1 cellular context compared by ENCODE assay signal in the genomic region with DNA sequence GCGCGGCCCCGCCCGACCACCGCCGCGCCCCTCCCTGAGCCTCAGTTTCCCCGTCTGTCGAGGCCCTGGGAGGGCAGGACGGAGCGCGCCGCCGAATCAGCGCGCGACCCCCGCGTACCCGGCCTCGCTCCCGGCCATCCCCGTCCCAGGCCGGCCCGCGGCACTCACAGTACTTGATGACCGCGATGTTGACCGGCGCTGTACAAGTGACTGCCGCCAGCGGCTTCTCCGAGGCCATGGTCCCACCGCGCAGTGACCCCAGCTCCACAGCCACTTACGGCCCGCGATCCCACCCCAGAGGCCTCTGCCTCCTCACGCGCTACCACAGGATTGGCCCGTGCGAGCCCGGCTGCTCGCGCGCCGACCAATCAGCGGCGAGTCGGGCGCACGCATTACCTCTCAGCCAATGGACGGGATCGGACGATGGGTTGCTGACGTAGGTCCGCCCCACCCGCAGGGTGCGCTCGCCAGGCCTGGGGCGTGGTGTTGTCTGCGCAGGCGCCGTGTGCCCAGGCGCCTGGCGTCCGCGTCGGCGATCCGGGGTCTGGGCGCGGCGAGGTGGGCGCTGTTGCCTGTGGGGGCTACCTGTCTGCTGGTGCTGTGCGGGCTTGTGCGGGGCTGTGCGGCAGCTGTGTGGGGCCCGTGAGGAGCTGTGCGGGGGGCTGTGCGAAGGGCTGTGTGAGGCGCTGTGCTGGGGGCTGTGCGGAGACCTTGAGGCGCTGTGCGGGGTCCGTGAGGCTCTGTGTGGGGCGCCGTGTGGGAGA.
TF ChIP-seq lines count a peak whose summit lies in the region.

TSS of gene MVD (minus strand) at position 249 of the 764 bp plus-strand sequence. CDS start at position 238, 11 bp downstream.

TF ChIP-seq in HepG2, 621 proteins besides CTCF, POLR2A, EP300 and RAD21 (continued from another document and continues in another):
- TF ChIP-seq ZNF142 (CRISPR knock-in tag; IDR thresholded peaks at IDR 0.05) (peak; percentile 80), ZSCAN21 (CRISPR knock-in tag; IDR thresholded peaks at IDR 0.05; ENCODE audit: borderline replicate concordance) (peak; percentile 97), ETV5 (CRISPR knock-in tag; IDR thresholded peaks at IDR 0.05; ENCODE audit: borderline replicate concordance) (peak; percentile 31), TFDP1 (CRISPR knock-in tag; IDR thresholded peaks at IDR 0.05; ENCODE audit: borderline replicate concordance) (peak; percentile 69; the same call in 1 of the 2 replicates), MIER2 (CRISPR knock-in tag; IDR thresholded peaks at IDR 0.05) (peak; percentile 61), GATAD1 (CRISPR knock-in tag; IDR thresholded peaks at IDR 0.05) (peak; percentile 91), ZNF180 (CRISPR knock-in tag; IDR thresholded peaks at IDR 0.05; ENCODE audit: borderline replicate concordance, low read depth) (0 out of 2 replicates have a peak, but pooled peaks have one; percentile 37), REXO4 (CRISPR knock-in tag; IDR thresholded peaks at IDR 0.05; ENCODE audit: borderline replicate concordance) (0 out of 2 replicates have a peak, but pooled peaks have one; percentile 23), BRD4 (CRISPR knock-in tag; IDR thresholded peaks at IDR 0.05) (peak; percentile 72; the same call in 1 of the 2 replicates), EEA1 (CRISPR knock-in tag; IDR thresholded peaks at IDR 0.05; ENCODE audit: borderline replicate concordance) (peak; percentile 66), ZNF564 (CRISPR knock-in tag; IDR thresholded peaks at IDR 0.05) (peak; percentile 86; the same call in 1 of the 2 replicates), PTBP1 (IDR thresholded peaks at IDR 0.05; ENCODE audit: low read depth, low read length, poor library complexity, severe bottlenecking) (peak; percentile 44), GTF3A (CRISPR knock-in tag; conservative IDR thresholded peaks at IDR 0.05) (peak; percentile 93; the same call in 1 of the 2 replicates), PRMT3 (CRISPR knock-in tag; IDR thresholded peaks at IDR 0.05; ENCODE audit: borderline replicate concordance, low read depth) (no peak; the same call in 1 of the 2 replicates), MXD4 (CRISPR knock-in tag; IDR thresholded peaks at IDR 0.05) (peak; percentile 75; the same call in 1 of the 2 replicates), ZEB1 (IDR thresholded peaks at IDR 0.05; ENCODE audit: insufficient replicate concordance, low read depth) (peak; percentile 83), SRSF4 (IDR thresholded peaks at IDR 0.05; ENCODE audit: low read depth, low read length, poor library complexity, severe bottlenecking) (no peak), FOXA3 (CRISPR knock-in tag; IDR thresholded peaks at IDR 0.05) (peak; percentile 56), MED13 (CRISPR knock-in tag; IDR thresholded peaks at IDR 0.05) (peak; percentile 37; the same call in 1 of the 2 replicates), ELF1 (CRISPR knock-in tag; IDR thresholded peaks at IDR 0.05) (peak; percentile 84), TBL1XR1 (IDR thresholded peaks at IDR 0.05; ENCODE audit: borderline replicate concordance, low read length, partially characterized antibody) (peak; percentile 19), MIER3 (CRISPR knock-in tag; IDR thresholded peaks at IDR 0.05; ENCODE audit: borderline replicate concordance) (peak; percentile 77; the same call in 1 of the 2 replicates), MEIS2 (CRISPR knock-in tag; IDR thresholded peaks at IDR 0.05) (peak; percentile 86), ZNF776 (CRISPR knock-in tag; IDR thresholded peaks at IDR 0.05) (peak; percentile 71), SP2 (CRISPR knock-in tag; IDR thresholded peaks at IDR 0.05) (peak; percentile 96), ZNF563 (CRISPR knock-in tag; IDR thresholded peaks at IDR 0.05) (peak; percentile 96), MEF2D (CRISPR knock-in tag; IDR thresholded peaks at IDR 0.05) (0 out of 2 replicates have a peak, but pooled peaks have one; percentile 40), KAT7 (CRISPR knock-in tag; IDR thresholded peaks at IDR 0.05; ENCODE audit: borderline replicate concordance) (peak; percentile 79; the same call in 1 of the 2 replicates), ZNF841 (CRISPR knock-in tag; IDR thresholded peaks at IDR 0.05; ENCODE audit: borderline replicate concordance) (0 out of 2 replicates have a peak, but pooled peaks have one; percentile 51), HNRNPL (IDR thresholded peaks at IDR 0.05; ENCODE audit: low read depth, low read length) (0 out of 2 replicates have a peak, but pooled peaks have one; percentile 26), CREBL2 (CRISPR knock-in tag; IDR thresholded peaks at IDR 0.05; ENCODE audit: borderline replicate concordance) (peak; percentile 53; the same call in 1 of the 2 replicates), ZNF672 (CRISPR knock-in tag; IDR thresholded peaks at IDR 0.05) (peak; percentile 36; the same call in 1 of the 2 replicates), SOX6 (IDR thresholded peaks at IDR 0.05) (no peak), SOX6 (CRISPR knock-in tag; IDR thresholded peaks at IDR 0.05) (peak; percentile 66)
- TF ChIP-seq, protein P1, sequence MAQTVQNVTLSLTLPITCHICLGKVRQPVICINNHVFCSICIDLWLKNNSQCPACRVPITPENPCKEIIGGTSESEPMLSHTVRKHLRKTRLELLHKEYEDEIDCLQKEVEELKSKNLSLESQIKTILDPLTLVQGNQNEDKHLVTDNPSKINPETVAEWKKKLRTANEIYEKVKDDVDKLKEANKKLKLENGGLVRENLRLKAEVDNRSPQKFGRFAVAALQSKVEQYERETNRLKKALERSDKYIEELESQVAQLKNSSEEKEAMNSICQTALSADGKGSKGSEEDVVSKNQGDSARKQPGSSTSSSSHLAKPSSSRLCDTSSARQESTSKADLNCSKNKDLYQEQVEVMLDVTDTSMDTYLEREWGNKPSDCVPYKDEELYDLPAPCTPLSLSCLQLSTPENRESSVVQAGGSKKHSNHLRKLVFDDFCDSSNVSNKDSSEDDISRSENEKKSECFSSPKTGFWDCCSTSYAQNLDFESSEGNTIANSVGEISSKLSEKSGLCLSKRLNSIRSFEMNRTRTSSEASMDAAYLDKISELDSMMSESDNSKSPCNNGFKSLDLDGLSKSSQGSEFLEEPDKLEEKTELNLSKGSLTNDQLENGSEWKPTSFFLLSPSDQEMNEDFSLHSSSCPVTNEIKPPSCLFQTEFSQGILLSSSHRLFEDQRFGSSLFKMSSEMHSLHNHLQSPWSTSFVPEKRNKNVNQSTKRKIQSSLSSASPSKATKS (CRISPR knock-in tag; IDR thresholded peaks at IDR 0.05), result no peak; the same call in 1 of the 2 replicates
- TF ChIP-seq, protein P2, sequence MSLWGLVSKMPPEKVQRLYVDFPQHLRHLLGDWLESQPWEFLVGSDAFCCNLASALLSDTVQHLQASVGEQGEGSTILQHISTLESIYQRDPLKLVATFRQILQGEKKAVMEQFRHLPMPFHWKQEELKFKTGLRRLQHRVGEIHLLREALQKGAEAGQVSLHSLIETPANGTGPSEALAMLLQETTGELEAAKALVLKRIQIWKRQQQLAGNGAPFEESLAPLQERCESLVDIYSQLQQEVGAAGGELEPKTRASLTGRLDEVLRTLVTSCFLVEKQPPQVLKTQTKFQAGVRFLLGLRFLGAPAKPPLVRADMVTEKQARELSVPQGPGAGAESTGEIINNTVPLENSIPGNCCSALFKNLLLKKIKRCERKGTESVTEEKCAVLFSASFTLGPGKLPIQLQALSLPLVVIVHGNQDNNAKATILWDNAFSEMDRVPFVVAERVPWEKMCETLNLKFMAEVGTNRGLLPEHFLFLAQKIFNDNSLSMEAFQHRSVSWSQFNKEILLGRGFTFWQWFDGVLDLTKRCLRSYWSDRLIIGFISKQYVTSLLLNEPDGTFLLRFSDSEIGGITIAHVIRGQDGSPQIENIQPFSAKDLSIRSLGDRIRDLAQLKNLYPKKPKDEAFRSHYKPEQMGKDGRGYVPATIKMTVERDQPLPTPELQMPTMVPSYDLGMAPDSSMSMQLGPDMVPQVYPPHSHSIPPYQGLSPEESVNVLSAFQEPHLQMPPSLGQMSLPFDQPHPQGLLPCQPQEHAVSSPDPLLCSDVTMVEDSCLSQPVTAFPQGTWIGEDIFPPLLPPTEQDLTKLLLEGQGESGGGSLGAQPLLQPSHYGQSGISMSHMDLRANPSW (CRISPR knock-in tag; IDR thresholded peaks at IDR 0.05; ENCODE audit: borderline replicate concordance), result peak; percentile 62; the same call in 1 of the 2 replicates
- TF ChIP-seq, protein P3, sequence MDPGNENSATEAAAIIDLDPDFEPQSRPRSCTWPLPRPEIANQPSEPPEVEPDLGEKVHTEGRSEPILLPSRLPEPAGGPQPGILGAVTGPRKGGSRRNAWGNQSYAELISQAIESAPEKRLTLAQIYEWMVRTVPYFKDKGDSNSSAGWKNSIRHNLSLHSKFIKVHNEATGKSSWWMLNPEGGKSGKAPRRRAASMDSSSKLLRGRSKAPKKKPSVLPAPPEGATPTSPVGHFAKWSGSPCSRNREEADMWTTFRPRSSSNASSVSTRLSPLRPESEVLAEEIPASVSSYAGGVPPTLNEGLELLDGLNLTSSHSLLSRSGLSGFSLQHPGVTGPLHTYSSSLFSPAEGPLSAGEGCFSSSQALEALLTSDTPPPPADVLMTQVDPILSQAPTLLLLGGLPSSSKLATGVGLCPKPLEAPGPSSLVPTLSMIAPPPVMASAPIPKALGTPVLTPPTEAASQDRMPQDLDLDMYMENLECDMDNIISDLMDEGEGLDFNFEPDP (CRISPR knock-in tag; conservative IDR thresholded peaks at IDR 0.05), result no peak
- TF ChIP-seq, protein P4, sequence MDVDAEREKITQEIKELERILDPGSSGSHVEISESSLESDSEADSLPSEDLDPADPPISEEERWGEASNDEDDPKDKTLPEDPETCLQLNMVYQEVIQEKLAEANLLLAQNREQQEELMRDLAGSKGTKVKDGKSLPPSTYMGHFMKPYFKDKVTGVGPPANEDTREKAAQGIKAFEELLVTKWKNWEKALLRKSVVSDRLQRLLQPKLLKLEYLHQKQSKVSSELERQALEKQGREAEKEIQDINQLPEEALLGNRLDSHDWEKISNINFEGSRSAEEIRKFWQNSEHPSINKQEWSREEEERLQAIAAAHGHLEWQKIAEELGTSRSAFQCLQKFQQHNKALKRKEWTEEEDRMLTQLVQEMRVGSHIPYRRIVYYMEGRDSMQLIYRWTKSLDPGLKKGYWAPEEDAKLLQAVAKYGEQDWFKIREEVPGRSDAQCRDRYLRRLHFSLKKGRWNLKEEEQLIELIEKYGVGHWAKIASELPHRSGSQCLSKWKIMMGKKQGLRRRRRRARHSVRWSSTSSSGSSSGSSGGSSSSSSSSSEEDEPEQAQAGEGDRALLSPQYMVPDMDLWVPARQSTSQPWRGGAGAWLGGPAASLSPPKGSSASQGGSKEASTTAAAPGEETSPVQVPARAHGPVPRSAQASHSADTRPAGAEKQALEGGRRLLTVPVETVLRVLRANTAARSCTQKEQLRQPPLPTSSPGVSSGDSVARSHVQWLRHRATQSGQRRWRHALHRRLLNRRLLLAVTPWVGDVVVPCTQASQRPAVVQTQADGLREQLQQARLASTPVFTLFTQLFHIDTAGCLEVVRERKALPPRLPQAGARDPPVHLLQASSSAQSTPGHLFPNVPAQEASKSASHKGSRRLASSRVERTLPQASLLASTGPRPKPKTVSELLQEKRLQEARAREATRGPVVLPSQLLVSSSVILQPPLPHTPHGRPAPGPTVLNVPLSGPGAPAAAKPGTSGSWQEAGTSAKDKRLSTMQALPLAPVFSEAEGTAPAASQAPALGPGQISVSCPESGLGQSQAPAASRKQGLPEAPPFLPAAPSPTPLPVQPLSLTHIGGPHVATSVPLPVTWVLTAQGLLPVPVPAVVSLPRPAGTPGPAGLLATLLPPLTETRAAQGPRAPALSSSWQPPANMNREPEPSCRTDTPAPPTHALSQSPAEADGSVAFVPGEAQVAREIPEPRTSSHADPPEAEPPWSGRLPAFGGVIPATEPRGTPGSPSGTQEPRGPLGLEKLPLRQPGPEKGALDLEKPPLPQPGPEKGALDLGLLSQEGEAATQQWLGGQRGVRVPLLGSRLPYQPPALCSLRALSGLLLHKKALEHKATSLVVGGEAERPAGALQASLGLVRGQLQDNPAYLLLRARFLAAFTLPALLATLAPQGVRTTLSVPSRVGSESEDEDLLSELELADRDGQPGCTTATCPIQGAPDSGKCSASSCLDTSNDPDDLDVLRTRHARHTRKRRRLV (CRISPR knock-in tag; IDR thresholded peaks at IDR 0.05), result peak; percentile 78; the same call in 1 of the 2 replicates
